ENCODE assay signal across 19 cellular contexts in the genomic region with DNA sequence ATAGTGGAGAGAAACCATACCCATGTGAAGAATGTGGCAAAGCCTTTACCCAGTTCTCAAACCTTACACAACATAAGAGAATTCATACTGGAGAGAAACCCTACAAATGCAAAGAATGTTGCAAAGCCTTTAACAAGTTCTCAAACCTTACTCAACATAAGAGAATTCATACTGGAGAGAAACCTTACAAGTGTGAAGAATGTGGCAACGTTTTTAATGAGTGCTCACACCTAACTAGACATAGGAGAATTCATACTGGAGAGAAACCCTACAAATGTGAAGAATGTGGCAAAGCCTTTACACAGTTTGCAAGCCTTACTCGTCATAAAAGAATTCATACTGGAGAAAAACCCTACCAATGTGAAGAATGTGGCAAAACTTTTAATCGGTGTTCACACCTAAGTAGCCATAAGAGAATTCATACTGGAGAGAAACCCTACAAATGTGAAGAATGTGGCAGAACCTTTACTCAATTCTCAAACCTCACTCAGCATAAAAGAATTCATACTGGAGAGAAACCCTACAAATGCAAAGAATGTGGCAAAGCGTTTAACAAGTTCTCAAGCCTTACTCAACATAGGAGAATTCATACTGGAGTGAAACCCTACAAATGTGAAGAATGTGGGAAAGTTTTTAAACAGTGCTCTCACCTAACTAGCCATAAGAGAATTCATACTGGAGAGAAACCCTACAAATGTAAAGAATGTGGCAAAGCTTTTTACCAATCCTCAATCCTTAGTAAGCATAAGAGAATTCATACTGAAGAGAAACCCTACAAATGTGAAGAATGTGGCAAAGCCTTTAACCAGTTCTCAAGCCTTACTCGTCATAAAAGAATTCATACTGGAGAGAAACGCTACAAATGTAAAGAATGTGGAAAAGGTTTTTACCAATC.
DNase-seq lines count a peak whose midpoint lies in the region; ATAC-seq and TF ChIP-seq lines count a peak whose summit lies in the region.
"Had no signal": no experiment of that assay in that cellular context is flagged by ENCODE, and none has a peak within 500 bp of the region (broad histone marks: within the 10 kb centered on the region; RNA-seq: fewer than 3 reads in every experiment).

No MANE protein-coding gene starts in this region.

- H3K4me3 Mint-ChIP-seq in neural crest cell (peak overlapping the region; percentile 36), chondrocyte (ENCODE audit: unreplicated experiment) (no peak overlapping the region)
- no peak overlapping the region for H3K4me3 Mint-ChIP-seq in activated CD8-positive, alpha-beta memory T cell treated with anti-CD3 and anti-CD28 coated beads, Interleukin-2, amount 10 ng/mL, durations not matched to agents 7 days and 5 days
- H3K4me3 Mint-ChIP-seq: activated CD4-positive, alpha-beta T cell treated with anti-CD3 and anti-CD28 coated beads, Interleukin-2, amount 10 ng/mL, durations not matched to agents 7 days and 5 days; activated naive CD4-positive, alpha-beta T cell treated with anti-CD3 and anti-CD28 coated beads for 36 hours; brain; nephron progenitor cell; type B pancreatic cell had no signal

- DNase-seq in DMS53 (lab: John Stamatoyannopoulos, UW) (peak; percentile 54), DMS53 treated with DMSO at 0.1 percent for 48 hours (lab: John Stamatoyannopoulos, UW; ENCODE audit: unreplicated experiment) (no peak), NAMALWA (ENCODE audit: low spot score) (peak; percentile 9), dermis blood vessel endothelial cell (peak; percentile 5), neural crest cell (ENCODE audit: low read depth, low spot score) (no peak), chondrocyte (ENCODE audit: low spot score) (no peak), NCI-H2107 treated with DMSO at 0.1 percent for 48 hours (lab: John Stamatoyannopoulos, UW; ENCODE audit: unreplicated experiment) (no peak)
- DNase-seq in activated CD8-positive, alpha-beta memory T cell treated with anti-CD3 and anti-CD28 coated beads, Interleukin-2, amount 10 ng/mL, durations not matched to agents 7 days and 5 days: no peak
- DNase-seq: activated CD4-positive, alpha-beta T cell treated with anti-CD3 and anti-CD28 coated beads, Interleukin-2, amount 10 ng/mL, durations not matched to agents 7 days and 5 days; activated naive CD4-positive, alpha-beta T cell treated with anti-CD3 and anti-CD28 coated beads for 36 hours; dorsolateral prefrontal cortex; glutamatergic neuron; NCI-H2081; NCI-H526 treated with DMSO at 0.1 percent for 48 hours; nephron progenitor cell; stimulated activated CD4-positive, alpha-beta T cell treated with anti-CD3 and anti-CD28 coated beads, Interleukin-12 subunit alpha, Interleukin-12 subunit beta, amount 100 ng/mL, for 4 hours; stimulated activated naive CD4-positive, alpha-beta T cell had no signal

- CTCF ChIA-PET in activated CD8-positive, alpha-beta memory T cell treated with anti-CD3 and anti-CD28 coated beads, Interleukin-2, amount 10 ng/mL, durations not matched to agents 7 days and 5 days (lab: Charles Lee): no interaction called here

- H3K4me1 Mint-ChIP-seq in neural crest cell: no peaks in the 10 kb centered on the region
- H3K4me1 Mint-ChIP-seq in chondrocyte (ENCODE audit: low read depth): no peaks in the 10 kb centered on the region
- H3K4me1 Mint-ChIP-seq in activated CD8-positive, alpha-beta memory T cell treated with anti-CD3 and anti-CD28 coated beads, Interleukin-2, amount 10 ng/mL, durations not matched to agents 7 days and 5 days: no peaks in the 10 kb centered on the region
- H3K4me1 Mint-ChIP-seq: activated CD4-positive, alpha-beta T cell treated with anti-CD3 and anti-CD28 coated beads, Interleukin-2, amount 10 ng/mL, durations not matched to agents 7 days and 5 days; brain; nephron progenitor cell had no signal

- no peak for TF ChIP-seq CTCF in neural crest cell (conservative IDR thresholded peaks at IDR 0.05)
- TF ChIP-seq CTCF in chondrocyte (IDR thresholded peaks at IDR 0.05): no peak

- H3K9me3 Mint-ChIP-seq in neural crest cell: peaks cover 36% of the 10 kb centered on the region
- H3K9me3 Mint-ChIP-seq in chondrocyte (ENCODE audit: low read depth): peaks cover 68% of the 10 kb centered on the region
- H3K9me3 Mint-ChIP-seq in activated CD8-positive, alpha-beta memory T cell treated with anti-CD3 and anti-CD28 coated beads, Interleukin-2, amount 10 ng/mL, durations not matched to agents 7 days and 5 days (ENCODE audit: low read depth): peaks cover 53% of the 10 kb centered on the region

- ATAC-seq in activated CD8-positive, alpha-beta memory T cell treated with anti-CD3 and anti-CD28 coated beads, Interleukin-2, amount 10 ng/mL, durations not matched to agents 7 days and 5 days: no peak

- H3K36me3 Mint-ChIP-seq in neural crest cell (ENCODE audit: low read depth): peaks cover 74% of the 10 kb centered on the region
- H3K36me3 Mint-ChIP-seq in chondrocyte (ENCODE audit: low read depth): peaks cover 67% of the 10 kb centered on the region
- H3K36me3 Mint-ChIP-seq in activated CD8-positive, alpha-beta memory T cell treated with anti-CD3 and anti-CD28 coated beads, Interleukin-2, amount 10 ng/mL, durations not matched to agents 7 days and 5 days: peaks cover 52% of the 10 kb centered on the region

- H3K27ac Mint-ChIP-seq in neural crest cell (ENCODE audit: unreplicated experiment) (no peak overlapping the region), chondrocyte (ENCODE audit: unreplicated experiment) (no peak overlapping the region)
- no peak overlapping the region for H3K27ac Mint-ChIP-seq in activated CD8-positive, alpha-beta memory T cell treated with anti-CD3 and anti-CD28 coated beads, Interleukin-2, amount 10 ng/mL, durations not matched to agents 7 days and 5 days
- H3K27ac Mint-ChIP-seq: activated CD4-positive, alpha-beta T cell treated with anti-CD3 and anti-CD28 coated beads, Interleukin-2, amount 10 ng/mL, durations not matched to agents 7 days and 5 days; activated naive CD4-positive, alpha-beta T cell treated with anti-CD3 and anti-CD28 coated beads for 36 hours; brain; nephron progenitor cell; type B pancreatic cell had no signal

- H3K27me3 Mint-ChIP-seq in neural crest cell (ENCODE audit: low read depth) (peaks cover 5% of the 10 kb centered on the region), chondrocyte (ENCODE audit: low read depth) (no peaks in the 10 kb centered on the region)
- H3K27me3 Mint-ChIP-seq in activated CD8-positive, alpha-beta memory T cell treated with anti-CD3 and anti-CD28 coated beads, Interleukin-2, amount 10 ng/mL, durations not matched to agents 7 days and 5 days: no peaks in the 10 kb centered on the region
- H3K27me3 Mint-ChIP-seq: activated CD4-positive, alpha-beta T cell treated with anti-CD3 and anti-CD28 coated beads, Interleukin-2, amount 10 ng/mL, durations not matched to agents 7 days and 5 days; brain; type B pancreatic cell had no signal

Comparison
In these comparisons a context has a peak if more than half of its experiments do, and no peak if none do; other contexts are left out.
1. DNase-seq: peak in DMS53 (single experiment), NAMALWA (single experiment) and dermis blood vessel endothelial cell (single experiment); none in DMS53 treated with DMSO at 0.1 percent for 48 hours (single experiment), neural crest cell (single experiment), chondrocyte (single experiment), NCI-H2107 treated with DMSO at 0.1 percent for 48 hours (single experiment) and activated CD8-positive, alpha-beta memory T cell treated with anti-CD3 and anti-CD28 coated beads, Interleukin-2, amount 10 ng/mL, durations not matched to agents 7 days and 5 days (single experiment).